In genomic region chr2:239158641-239159475, GRCh38 we compare ENCODE assay signal across 15 cellular contexts.
DNase-seq lines count a peak whose midpoint lies in the region; ATAC-seq and TF ChIP-seq lines count a peak whose summit lies in the region.
"Had no signal": no experiment of that assay in that cellular context is flagged by ENCODE, and none has a peak within 500 bp of the region (broad histone marks: within the 10 kb centered on the region; RNA-seq: fewer than 3 reads in every experiment).

No MANE protein-coding gene starts in this region.

- no peaks in the 10 kb centered on the region for H3K9me3 ChIP-seq in HEK293 (ENCODE audit: control insufficient read depth, insufficient read depth, low read depth, low read length)

- intact Hi-C loops in posterior vena cava (cut with DNase I), result no loop called here

- DNase-seq in activated CD4-positive, CD25-positive, alpha-beta regulatory T cell treated with anti-CD3 and anti-CD28 coated beads, Interleukin-2, amount 50 U/mL, for 72 hours, result peak; percentile 27
- DNase-seq in erythroblast (lab: John Stamatoyannopoulos, UW) (peak; percentile 6 to 17), posterior vena cava (ENCODE audit: low spot score) (peak; percentile 58), LoVo (ENCODE audit: low spot score) (no peak), AG08396 (ENCODE audit: low spot score) (no peak)
- DNase-seq: brain microvascular endothelial cell, DMS 273 treated with DMSO at 0.1 percent for 48 hours, Kasumi-1, NCI-H82, SHP77 treated with DMSO at 0.1 percent for 48 hours had no signal

- peaks cover 0 to 31% of the 10 kb centered on the region in 2 experiments; a peak in 1 of 3 replicates for H3K36me3 ChIP-seq in HEK293 (ENCODE audit: control insufficient read depth in 2 of 2, insufficient read depth in 1 of 2, low read length in 2 of 2)
- H3K36me3 ChIP-seq: brain microvascular endothelial cell had no signal

- H3K4me1 ChIP-seq in HEK293 (ENCODE audit: control insufficient read depth, insufficient read depth, low read length), result no peaks in the 10 kb centered on the region

- CTCF ChIA-PET in HEK293 (lab: Yijun Ruan, JAX), result no interaction called here

- no peak for ATAC-seq in activated CD4-positive, CD25-positive, alpha-beta regulatory T cell treated with anti-CD3 and anti-CD28 coated beads, Interleukin-2, amount 50 U/mL, for 24 hours
- no peak for ATAC-seq in GM18873 (IDR thresholded peaks at IDR 0.05; ENCODE audit: low FRiP score, unreplicated experiment)
- ATAC-seq: left cardiac atrium had no signal

- no peak for TF ChIP-seq CTCF in HEK293 (tag by site-specific recombination; IDR thresholded peaks at IDR 0.05)

- TF ChIP-seq POLR2A in erythroblast (IDR thresholded peaks at IDR 0.05; ENCODE audit: low read length), result no peak

- no peak overlapping the region for H3K4me3 ChIP-seq in HEK293 (ENCODE audit: low read depth, low read length)
- H3K4me3 ChIP-seq: smooth muscle cell had no signal

- H3K27ac ChIP-seq in HEK293 (ENCODE audit: extremely low read depth, low read depth, low read length), result no peak overlapping the region
- H3K27ac ChIP-seq: brain microvascular endothelial cell had no signal

- POLR2A ChIA-PET in HEK293 (lab: Yijun Ruan, JAX), result no interaction called here

TF ChIP-seq in HEK293, 187 proteins besides CTCF, POLR2A, EP300 and RAD21:
- TF ChIP-seq TRIM28 (IDR thresholded peaks at IDR 0.05; ENCODE audit: borderline replicate concordance, low read length), result no peak
- TF ChIP-seq ZBTB49 (tag by site-specific recombination; IDR thresholded peaks at IDR 0.05; ENCODE audit: low read depth), result no peak
- TF ChIP-seq EGR2 (tag by site-specific recombination; IDR thresholded peaks at IDR 0.05; ENCODE audit: low read depth), result peak; percentile 98
- no peak for TF ChIP-seq ZNF610 (tag by site-specific recombination; IDR thresholded peaks at IDR 0.05; ENCODE audit: borderline replicate concordance)
- TF ChIP-seq KLF9 (tag by site-specific recombination; IDR thresholded peaks at IDR 0.05; ENCODE audit: low read depth), result peak; percentile 62
- no peak for TF ChIP-seq HOXA7 (CRISPR knock-in tag; IDR thresholded peaks at IDR 0.05; ENCODE audit: borderline replicate concordance)
- TF ChIP-seq ZNF18 (tag by site-specific recombination; IDR thresholded peaks at IDR 0.05), result peak; percentile 100
- peak; percentile 98 for TF ChIP-seq ZFHX2 (tag by site-specific recombination; conservative IDR thresholded peaks at IDR 0.05)
- no peak for TF ChIP-seq ZFP37 (tag by site-specific recombination; IDR thresholded peaks at IDR 0.05)
- TF ChIP-seq GLIS1 (tag by site-specific recombination; IDR thresholded peaks at IDR 0.05), result peak; percentile 50; the same call in 1 of the 2 replicates

Comparison
In these comparisons a context has a peak if more than half of its experiments do, and no peak if none do; other contexts are left out.
1. DNase-seq: peak in activated CD4-positive, CD25-positive, alpha-beta regulatory T cell treated with anti-CD3 and anti-CD28 coated beads, Interleukin-2, amount 50 U/mL, for 72 hours (single experiment), erythroblast (2 of 2) and posterior vena cava (single experiment); none in LoVo (single experiment) and AG08396 (single experiment).